Comparison of ENCODE assay signal across 8 cellular contexts in the genomic region with DNA sequence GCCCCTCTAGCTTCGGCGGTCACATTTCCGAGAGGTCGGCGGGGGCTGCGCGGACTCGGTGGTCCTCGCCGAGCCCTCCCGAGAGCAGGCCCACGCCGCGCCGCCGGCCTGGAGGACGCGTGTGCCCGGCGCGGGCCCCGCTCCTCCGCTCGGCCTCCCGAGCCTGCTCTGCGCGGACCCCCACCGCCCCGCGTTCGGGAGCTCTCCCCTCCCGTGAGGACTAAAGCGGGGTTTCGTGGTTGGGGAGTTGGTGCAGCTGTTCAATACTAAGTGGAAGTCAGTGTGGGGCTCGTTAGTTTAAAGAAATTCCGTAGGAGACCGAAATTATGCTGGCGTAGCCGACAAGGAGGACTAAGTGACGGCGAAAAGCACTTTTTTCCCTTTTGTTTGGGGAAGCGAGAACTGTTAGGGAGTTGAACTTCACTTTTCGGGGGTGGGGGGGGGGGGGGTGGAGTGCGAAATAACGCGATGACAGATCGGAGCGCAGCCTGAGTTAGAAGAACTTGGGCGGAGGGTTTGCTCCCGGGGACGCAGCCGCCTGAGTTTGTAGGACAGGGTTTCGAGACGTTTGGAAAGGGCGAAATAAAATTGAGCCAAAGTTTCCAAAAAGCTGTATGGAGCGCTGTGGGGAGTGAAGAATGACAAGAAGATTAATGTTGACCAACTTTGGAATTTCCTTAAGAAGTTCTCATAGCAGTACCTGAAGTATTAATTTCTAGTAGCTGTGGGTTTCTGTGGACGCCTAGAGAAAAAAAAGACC. TPM values are rescaled to one million over a fixed set of nuclear protein-coding genes. Genes with fewer than 3 reads are reported as not detected.
A peak's percentile ranks its signal among the peaks of the same experiment; 100 is the strongest.
DNase-seq lines count a peak whose midpoint lies in the region; ATAC-seq and TF ChIP-seq lines count a peak whose summit lies in the region.

No MANE protein-coding gene starts in this region.

- no peaks in the 10 kb centered on the region for H4K20me1 ChIP-seq in fibroblast of lung (ENCODE audit: control insufficient read depth, extremely low read depth, insufficient read depth, low read length)
- peaks cover 50% of the 10 kb centered on the region for H4K20me1 ChIP-seq in neural progenitor cell (ENCODE audit: low read depth)
- no peaks in the 10 kb centered on the region for H4K20me1 ChIP-seq in Karpas-422 (ENCODE audit: insufficient read depth, low read depth, low read length)

- no peaks in the 10 kb centered on the region for H3K36me3 ChIP-seq in fibroblast of lung (ENCODE audit: control insufficient read depth, insufficient read depth, low read length)
- H3K36me3 ChIP-seq in neural progenitor cell, result no peaks in the 10 kb centered on the region
- no peaks in the 10 kb centered on the region for H3K36me3 ChIP-seq in Karpas-422 (ENCODE audit: insufficient read depth, low read length)

- H3K4me3 Mint-ChIP-seq in activated T-cell treated with anti-CD3 and anti-CD28 coated beads, Interleukin-2, amount 50 U/mL, for 4 hours, result peak overlapping the region; percentile 89
- H3K4me3 Mint-ChIP-seq in neural progenitor cell, result peak overlapping the region; percentile 95

- H3K36me3 Mint-ChIP-seq in activated T-cell treated with anti-CD3 and anti-CD28 coated beads, Interleukin-2, amount 50 U/mL, for 4 hours (ENCODE audit: insufficient read depth), result no peaks in the 10 kb centered on the region
- peaks cover 11% of the 10 kb centered on the region for H3K36me3 Mint-ChIP-seq in neural progenitor cell

- no peaks in the 10 kb centered on the region for H3K9me3 Mint-ChIP-seq in activated T-cell treated with anti-CD3 and anti-CD28 coated beads, Interleukin-2, amount 50 U/mL, for 4 hours
- H3K9me3 Mint-ChIP-seq in neural progenitor cell, result peaks cover 8% of the 10 kb centered on the region

- H3F3A ChIP-seq in neural progenitor cell (ENCODE audit: low read depth), result peaks cover 11% of the 10 kb centered on the region

- no peaks in the 10 kb centered on the region for H3K9me3 ChIP-seq in fibroblast of lung (ENCODE audit: control insufficient read depth, insufficient read depth, low read depth, low read length)
- no peaks in the 10 kb centered on the region for H3K9me3 ChIP-seq in neural progenitor cell (ENCODE audit: low read depth)
- 0 out of 2 replicates have a peak, but pooled peaks cover 4% of the 10 kb centered on the region for H3K9me3 ChIP-seq in Karpas-422 (ENCODE audit: low read length)

- H3K4me1 ChIP-seq in fibroblast of lung (ENCODE audit: control insufficient read depth, extremely low read depth, insufficient read depth, low read length) (peaks cover 3% of the 10 kb centered on the region), neural progenitor cell (peaks cover 44% of the 10 kb centered on the region), Karpas-422 (ENCODE audit: low read length) (no peaks in the 10 kb centered on the region)

- CTCF ChIA-PET in AG04449 (lab: Yijun Ruan, JAX), result interaction anchor here (0.5 to 2.3 kb wide), 5 partner anchors 143 to 1831 kb away, joined by 3 to 11 read pairs (median 5); no protein-coding TSS in a partner anchor

- no peak for TF ChIP-seq CTCF in AG04449 (IDR thresholded peaks at IDR 0.05; ENCODE audit: insufficient read depth, low read length, missing control alignments)
- TF ChIP-seq CTCF in fibroblast of lung (conservative IDR thresholded peaks at IDR 0.05 in 1 of 2, IDR thresholded peaks at IDR 0.05 in 1 of 2; ENCODE audit: low read depth in 1 of 2, low read length in 2 of 2), result no peak
- no peak for TF ChIP-seq CTCF in neural progenitor cell (IDR thresholded peaks at IDR 0.05)

- no peak overlapping the region for H2AFZ ChIP-seq in fibroblast of lung (ENCODE audit: low read length)
- no peak overlapping the region for H2AFZ ChIP-seq in neural progenitor cell (replicated peaks)
- no peak overlapping the region for H2AFZ ChIP-seq in Karpas-422 (ENCODE audit: low read length)

- H3K79me2 ChIP-seq in fibroblast of lung (ENCODE audit: control insufficient read depth, insufficient read depth, low read length) (peaks cover 59% of the 10 kb centered on the region), neural progenitor cell (ENCODE audit: low read depth) (peaks cover 79% of the 10 kb centered on the region), Karpas-422 (ENCODE audit: low read length) (no peaks in the 10 kb centered on the region)

- no peaks in the 10 kb centered on the region for H3K9me2 ChIP-seq in Karpas-422 (replicated peaks; ENCODE audit: insufficient read depth, low read length)

- H3K27ac Mint-ChIP-seq in neural progenitor cell, result peak overlapping the region; percentile 96

- H3K27ac ChIP-seq in fibroblast of lung (ENCODE audit: insufficient read depth, low read length) (peak overlapping the region; percentile 83), neural progenitor cell (peak overlapping the region; percentile 83), Karpas-422 (ENCODE audit: low read length) (no peak overlapping the region)

- POLR2A ChIA-PET in AG04449 (lab: Yijun Ruan, JAX), result interaction anchor here (0.6 kb wide), 2 partner anchors 1499 to 1807 kb away, joined by 3 read pairs; no protein-coding TSS in a partner anchor

- DNase-seq in AG04449 (ENCODE audit: low read depth, low spot score), result no peak
- DNase-seq in NCI-H526 treated with DMSO at 0.1 percent for 48 hours (lab: John Stamatoyannopoulos, UW), result peak; percentile 6
- DNase-seq in activated T-cell treated with anti-CD3 and anti-CD28 coated beads, Interleukin-2, amount 50 U/mL, for 4 hours, result peak; percentile 16
- peak; percentile 66 to 70 for DNase-seq in fibroblast of lung (ENCODE audit: low read depth in 2 of 2)
- peak; percentile 52 for DNase-seq in neural progenitor cell (ENCODE audit: low spot score)
- no peak for DNase-seq in Karpas-422
- DNase-seq in activated gamma-delta T cell (lab: John Stamatoyannopoulos, UW), result no peak

- no peaks in the 10 kb centered on the region for H3K27me3 ChIP-seq in fibroblast of lung (ENCODE audit: control insufficient read depth, insufficient read depth, low read length)
- H3K27me3 ChIP-seq in neural progenitor cell, result no peaks in the 10 kb centered on the region
- H3K27me3 ChIP-seq in Karpas-422 (ENCODE audit: low read length), result no peaks in the 10 kb centered on the region

- H3K9ac ChIP-seq in fibroblast of lung (ENCODE audit: insufficient read depth, low read length) (peak overlapping the region; percentile 74), neural progenitor cell (peak overlapping the region; percentile 72), Karpas-422 (ENCODE audit: low read length) (no peak overlapping the region)

- no peaks in the 10 kb centered on the region for H3K27me3 Mint-ChIP-seq in activated T-cell treated with anti-CD3 and anti-CD28 coated beads, Interleukin-2, amount 50 U/mL, for 4 hours (ENCODE audit: low read depth)
- peaks cover 5% of the 10 kb centered on the region for H3K27me3 Mint-ChIP-seq in neural progenitor cell (ENCODE audit: insufficient read depth, low read depth)

- peak overlapping the region; percentile 80 for H3K4me3 ChIP-seq in AG04449 (ENCODE audit: low read depth, low read length)
- H3K4me3 ChIP-seq in fibroblast of lung (replicated peaks in 1 of 4; ENCODE audit: control extremely low read depth in 1 of 4, insufficient read depth in 1 of 4, low read depth in 3 of 4, low read length in 4 of 4), result peak overlapping the region; percentile 80 to 99 (median 88)
- peak overlapping the region; percentile 92 for H3K4me3 ChIP-seq in neural progenitor cell
- no peak overlapping the region for H3K4me3 ChIP-seq in Karpas-422 (ENCODE audit: low read length)

- H3K4me2 ChIP-seq in fibroblast of lung (ENCODE audit: extremely low read depth, insufficient read depth, low read length) (peak overlapping the region; percentile 44), neural progenitor cell (peak overlapping the region; percentile 96), Karpas-422 (ENCODE audit: low read depth, low read length, poor library complexity, severe bottlenecking) (no peak overlapping the region)

- peak; percentile 0 for ATAC-seq in GM19035 (IDR thresholded peaks at IDR 0.05; ENCODE audit: unreplicated experiment)
- no peak for ATAC-seq in activated T-cell treated with anti-CD3 and anti-CD28 coated beads, Interleukin-2, amount 50 U/mL, for 4 hours

- H3K4me1 Mint-ChIP-seq in activated T-cell treated with anti-CD3 and anti-CD28 coated beads, Interleukin-2, amount 50 U/mL, for 4 hours (ENCODE audit: low read depth), result peaks cover 48% of the 10 kb centered on the region
- H3K4me1 Mint-ChIP-seq in neural progenitor cell, result peaks cover 31% of the 10 kb centered on the region

RNA-seq across cellular contexts. Expression of a gene that starts 1.3 kb away (rescaled TPM):
- 10 to 100 TPM; 58.6 to 65.4 (median 61.2) TPM for total RNA-seq in activated T-cell treated with anti-CD3 and anti-CD28 coated beads, Interleukin-2, amount 50 U/mL, for 4 hours
- total RNA-seq in fibroblast of lung (121 and 129 TPM in 2 replicates), neural progenitor cell (ENCODE audit: low replicate concordance) (212 and 216 TPM in 2 replicates)
- 218 and 224 TPM in 2 replicates for polyA plus RNA-seq in fibroblast of lung
- 92.7 and 102 TPM in 2 replicates for polyA plus RNA-seq in fibroblast of lung (2012)
- polyA minus RNA-seq in fibroblast of lung (ENCODE audit: low replicate concordance), result 267 and 323 TPM in 2 replicates
- total RNA-seq in Karpas-422 (2014; rRNA removed; shearing (Covaris generic); ENCODE audit: low replicate concordance), result 0.04 TPM in 1 of 2 replicates, not detected in the other

Comparison
In these comparisons a context has a peak if more than half of its experiments do, and no peak if none do; other contexts are left out.
1. DNase-seq: peak in NCI-H526 treated with DMSO at 0.1 percent for 48 hours (single experiment), activated T-cell treated with anti-CD3 and anti-CD28 coated beads, Interleukin-2, amount 50 U/mL, for 4 hours (single experiment), fibroblast of lung (2 of 2) and neural progenitor cell (single experiment); none in AG04449 (single experiment), Karpas-422 (single experiment) and activated gamma-delta T cell (single experiment).
2. RNA of a gene that starts 1.3 kb away (total RNA-seq): 212 to 216 TPM in neural progenitor cell, 121 to 129 TPM in fibroblast of lung and 58.6 to 65.4 TPM in activated T-cell treated with anti-CD3 and anti-CD28 coated beads, Interleukin-2, amount 50 U/mL, for 4 hours; 0.04 TPM in Karpas-422; every median in the first group is over 10 times any median in the second.